8 cellular contexts compared by ENCODE assay signal in genomic region chr10:21497177-21497807, GRCh38. TPM values are rescaled to one million over a fixed set of nuclear protein-coding genes. Genes with fewer than 3 reads are reported as not detected.
A peak's percentile ranks its signal among the peaks of the same experiment; 100 is the strongest.
DNase-seq lines count a peak whose midpoint lies in the region; ATAC-seq and TF ChIP-seq lines count a peak whose summit lies in the region.

No MANE protein-coding gene starts in this region.

- no peaks in the 10 kb centered on the region for H3K36me3 Mint-ChIP-seq in CD4-positive, CD25-positive, alpha-beta regulatory T cell

- H3K27me3 Mint-ChIP-seq in CD4-positive, CD25-positive, alpha-beta regulatory T cell, result peaks cover 81% of the 10 kb centered on the region

- no peak for TF ChIP-seq POLR2A in heart left ventricle (IDR thresholded peaks at IDR 0.05)

- no peak overlapping the region for H3K27ac ChIP-seq in CD4-positive, CD25-positive, alpha-beta regulatory T cell (ENCODE audit: insufficient read depth, low read length, poor library complexity, severe bottlenecking)
- peak overlapping the region in 11 of 12 donors; percentile 68 to 91 (median 81) for H3K27ac ChIP-seq in heart left ventricle
- H3K27ac ChIP-seq in osteoblast (ENCODE audit: low read depth, low read length), result no peak overlapping the region

- no peak for ATAC-seq in CD4-positive, CD25-positive, alpha-beta regulatory T cell (ENCODE audit: low read depth in 2 of 2)
- ATAC-seq in heart left ventricle, result peak; percentile 70 to 76 (median 74)
- ATAC-seq in GM18502 (IDR thresholded peaks at IDR 0.05; ENCODE audit: poor library complexity, unreplicated experiment), result no peak
- no peak for ATAC-seq in GM19397 (IDR thresholded peaks at IDR 0.05; ENCODE audit: unreplicated experiment)

- H3K4me3 ChIP-seq in CD4-positive, CD25-positive, alpha-beta regulatory T cell (ENCODE audit: low read depth, low read length), result peak overlapping the region; percentile 63
- H3K4me3 ChIP-seq in HAP-1, result peak overlapping the region; percentile 72
- H3K4me3 ChIP-seq in heart left ventricle, result peak overlapping the region; percentile 61 to 86 (median 78)
- H3K4me3 ChIP-seq in osteoblast (ENCODE audit: insufficient read depth, low read length), result peak overlapping the region; percentile 90

- peaks cover 0 to 3% (median 0%) of the 10 kb centered on the region in 7 donors for H3K9me3 Mint-ChIP-seq in CD4-positive, CD25-positive, alpha-beta regulatory T cell

- peak overlapping the region; percentile 99 for H3K4me2 ChIP-seq in osteoblast (ENCODE audit: insufficient read depth, low read length)

- 3 to 6% (median 4%) methylated on average over 29 to 37 of the region's 37 CpGs for WGBS in heart left ventricle, 4 donors

- DNase-seq in CD4-positive, CD25-positive, alpha-beta regulatory T cell, result peak in 1 of 3 donors; percentile 23
- DNase-seq in HAP-1 (ENCODE audit: low spot score in 2 of 2) (peak; percentile 82 to 98), NCI-H774 (lab: John Stamatoyannopoulos, UW) (peak; percentile 90), amniotic stem cell (lab: John Stamatoyannopoulos, UW) (peak; percentile 52), heart left ventricle (peak; percentile 91 to 96 (median 95)), osteoblast (ENCODE audit: insufficient read length, low spot score, missing footprints) (peak; percentile 98)

- H3K4me1 ChIP-seq in CD4-positive, CD25-positive, alpha-beta regulatory T cell (ENCODE audit: control insufficient read depth, insufficient read depth, low read length, poor library complexity, severe bottlenecking), result peaks cover 44% of the 10 kb centered on the region
- H3K4me1 ChIP-seq in HAP-1, result peaks cover 5% of the 10 kb centered on the region
- peaks cover 0 to 31% (median 8%) of the 10 kb centered on the region in 12 donors for H3K4me1 ChIP-seq in heart left ventricle
- H3K4me1 ChIP-seq in osteoblast (ENCODE audit: insufficient read depth, low read length), result peaks cover 10% of the 10 kb centered on the region

- H3K79me2 ChIP-seq in osteoblast (ENCODE audit: insufficient read depth, low read length), result no peaks in the 10 kb centered on the region

- no peaks in the 10 kb centered on the region for H3K9me3 ChIP-seq in CD4-positive, CD25-positive, alpha-beta regulatory T cell (ENCODE audit: control insufficient read depth in 2 of 2, low read length in 2 of 2)
- H3K9me3 ChIP-seq in HAP-1 (no peaks in the 10 kb centered on the region), heart left ventricle (no peaks in the 10 kb centered on the region), osteoblast (ENCODE audit: low read depth, low read length) (no peaks in the 10 kb centered on the region)

- TF ChIP-seq CTCF in heart left ventricle (IDR thresholded peaks at IDR 0.05) (no peak), osteoblast (IDR thresholded peaks at IDR 0.05; ENCODE audit: extremely low read depth, low read depth, low read length) (no peak)

- no peak overlapping the region for H3K27ac Mint-ChIP-seq in CD4-positive, CD25-positive, alpha-beta regulatory T cell

- H3K4me1 Mint-ChIP-seq in CD4-positive, CD25-positive, alpha-beta regulatory T cell, result peaks cover 13 to 28% (median 19%) of the 10 kb centered on the region in 4 donors

- peaks cover 36% of the 10 kb centered on the region for H3K27me3 ChIP-seq in CD4-positive, CD25-positive, alpha-beta regulatory T cell (ENCODE audit: control insufficient read depth, insufficient read depth, low read length)
- no peaks in the 10 kb centered on the region; the same call in 1 of the 2 replicates for H3K27me3 ChIP-seq in HAP-1 (ENCODE audit: low read depth)
- H3K27me3 ChIP-seq in heart left ventricle, result peaks cover 0 to 59% (median 0%) of the 10 kb centered on the region in 9 donors
- peaks cover 20% of the 10 kb centered on the region for H3K27me3 ChIP-seq in osteoblast (ENCODE audit: insufficient read depth, low read length)

- peak overlapping the region; percentile 84 for H2AFZ ChIP-seq in osteoblast (ENCODE audit: low read length)

- intact Hi-C loops in heart left ventricle (cut with DNase I), result loop anchor here in 9 of 10 donors (2.0 to 10.0 kb wide), 15 partner anchors 20 to 1490 kb away; partner anchors contain the start of genes MLLT10 (in 3 of the 9) and COMMD3 (in 1 of the 9)

- peak overlapping the region; percentile 78 to 86 (median 82) for H3K4me3 Mint-ChIP-seq in CD4-positive, CD25-positive, alpha-beta regulatory T cell

- in situ Hi-C loops in HAP-1 (cut with MboI; ENCODE audit: low sequenced_read_pairs), result loop anchor here (25.0 kb wide), 2 partner anchors 410 to 465 kb away; no protein-coding TSS in a partner anchor

- no peaks in the 10 kb centered on the region for H4K20me1 ChIP-seq in osteoblast (ENCODE audit: insufficient read depth, low read length)

- no peaks in the 10 kb centered on the region for H3K36me3 ChIP-seq in CD4-positive, CD25-positive, alpha-beta regulatory T cell (ENCODE audit: control insufficient read depth, insufficient read depth, low read length)
- H3K36me3 ChIP-seq in HAP-1 (replicated peaks) (no peaks in the 10 kb centered on the region), heart left ventricle (no peaks in the 10 kb centered on the region), osteoblast (ENCODE audit: insufficient read depth, low read length) (no peaks in the 10 kb centered on the region)

RNA-seq across cellular contexts. Expression of gene SKIDA1, which starts 28.2 kb away (rescaled TPM):
- 0.10 TPM for total RNA-seq in CD4-positive, CD25-positive, alpha-beta regulatory T cell
- not detected for polyA plus RNA-seq in CD4-positive, CD25-positive, alpha-beta regulatory T cell
- total RNA-seq in heart left ventricle (1 to 10 TPM; 2.3 to 5.4 (median 3.6) TPM), osteoblast (0.29 and 0.36 TPM in 2 replicates)
- polyA plus RNA-seq in heart left ventricle, result under 1 TPM; 0.61 to 0.75 TPM

RNA-seq across cellular contexts. Expression of gene MLLT10, which starts 36.7 kb away (rescaled TPM):
- 81.9 TPM for total RNA-seq in CD4-positive, CD25-positive, alpha-beta regulatory T cell
- 1 to 10 TPM; 5.8 to 9.3 (median 8.0) TPM for polyA plus RNA-seq in CD4-positive, CD25-positive, alpha-beta regulatory T cell
- total RNA-seq in heart left ventricle, result 10 to 100 TPM; 17.1 to 30.7 (median 25.2) TPM
- 10 to 100 TPM; 16.0 to 30.3 TPM for polyA plus RNA-seq in heart left ventricle
- total RNA-seq in osteoblast, result 37.6 and 44.8 TPM in 2 replicates

Comparison
In these comparisons a context has a peak if more than half of its experiments do, and no peak if none do; other contexts are left out.
1. ATAC-seq: peak in heart left ventricle (4 of 4); none in CD4-positive, CD25-positive, alpha-beta regulatory T cell (0 of 2), GM18502 (single experiment) and GM19397 (single experiment).
2. H3K27ac ChIP-seq: peak in heart left ventricle (11 of 12); none in CD4-positive, CD25-positive, alpha-beta regulatory T cell (single experiment) and osteoblast (single experiment).
3. Peak in every context shown above with its lines, with median percentiles within 50 percentile points of each other: H3K4me3 ChIP-seq.